In genomic region chr2:118835739-118836410, GRCh38 we compare ENCODE assay signal across 8 cellular contexts. TPM values are rescaled to one million over a fixed set of nuclear protein-coding genes. Genes with fewer than 3 reads are reported as not detected.
DNase-seq lines count a peak whose midpoint lies in the region; ATAC-seq and TF ChIP-seq lines count a peak whose summit lies in the region.

No MANE protein-coding gene starts in this region.

- H4K91ac ChIP-seq in H9 (ENCODE audit: insufficient read length, low read depth, low read length) = no peak overlapping the region

- no peak overlapping the region for H3K27ac ChIP-seq in H9 (ENCODE audit: insufficient read length, low read depth, low read length)

- no peak overlapping the region for H3K27ac Mint-ChIP-seq in H9
- H3K27ac Mint-ChIP-seq in activated T-helper 1 cell treated with anti-CD3 and anti-CD28 coated beads, Interleukin-12 subunit alpha, Interleukin-12 subunit beta, Interleukin-2, Interleukin-4 antibody, amounts not matched to agents 30 ng/mL and 10 ng/mL and 1 ng/mL, durations not matched to agents 14 hours and 24 hours and 36 hours = peak overlapping the region; percentile 40

- H2BK12ac ChIP-seq in H9 (ENCODE audit: insufficient read length, low read depth, low read length) = no peak overlapping the region

- no peak overlapping the region for H3K56ac ChIP-seq in H9 (ENCODE audit: insufficient read length, low read depth, low read length)

- intact Hi-C loops in activated T-helper 1 cell treated with anti-CD3 and anti-CD28 coated beads, Interleukin-12 subunit alpha, Interleukin-12 subunit beta, Interleukin-2, Interleukin-4 antibody, amounts not matched to agents 30 ng/mL and 10 ng/mL and 1 ng/mL, durations not matched to agents 14 hours and 24 hours and 36 hours (cut with micrococcal nuclease) = no loop called here

- H2AFZ ChIP-seq in H9 (ENCODE audit: low read length) = no peak overlapping the region

- no peak overlapping the region for H2BK20ac ChIP-seq in H9 (ENCODE audit: low read depth, low read length, poor library complexity, severe bottlenecking)

- no peak overlapping the region for H3K4ac ChIP-seq in H9 (ENCODE audit: low read depth, low read length)

- DNase-seq in H9 (peak; percentile 60), iPS-NIHi11 (ENCODE audit: low spot score) (peak; percentile 47), HT-29 (ENCODE audit: low spot score) (no peak), GM13976 (ENCODE audit: low spot score) (no peak), ureter (ENCODE audit: low spot score) (no peak)
- no peak for DNase-seq in activated T-helper 1 cell treated with anti-CD3 and anti-CD28 coated beads, Interleukin-12 subunit alpha, Interleukin-12 subunit beta, Interleukin-2, Interleukin-4 antibody, amounts not matched to agents 30 ng/mL and 10 ng/mL and 1 ng/mL, durations not matched to agents 14 hours and 24 hours and 36 hours (ENCODE audit: low spot score)

- peaks cover 11% of the 10 kb centered on the region for H3K23me2 ChIP-seq in H9 (ENCODE audit: insufficient read length, low read depth, low read length, poor library complexity, severe bottlenecking)

- H2BK5ac ChIP-seq in H9 (ENCODE audit: insufficient read length, low read length) = no peak overlapping the region

- in situ Hi-C loops in GM13976 (cut with MboI; ENCODE audit: low sequenced_read_pairs, unreplicated experiment) = no loop called here

- no peak overlapping the region for H4K8ac ChIP-seq in H9 (replicated peaks; ENCODE audit: insufficient read length, low read depth, low read length)

- peaks cover 100% of the 10 kb centered on the region for H3K27me3 Mint-ChIP-seq in H9 (ENCODE audit: low read depth)
- peaks cover 72% of the 10 kb centered on the region for H3K27me3 Mint-ChIP-seq in activated T-helper 1 cell treated with anti-CD3 and anti-CD28 coated beads, Interleukin-12 subunit alpha, Interleukin-12 subunit beta, Interleukin-2, Interleukin-4 antibody, amounts not matched to agents 30 ng/mL and 10 ng/mL and 1 ng/mL, durations not matched to agents 14 hours and 24 hours and 36 hours (ENCODE audit: insufficient read depth)

- H3K79me1 ChIP-seq in H9 (ENCODE audit: insufficient read depth, low read depth, low read length, poor library complexity, severe bottlenecking) = no peaks in the 10 kb centered on the region

- peaks cover 3 to 13% of the 10 kb centered on the region in 2 experiments; a peak in 3 of 5 replicates for H3K9me3 Mint-ChIP-seq in H9
- H3K9me3 Mint-ChIP-seq in activated T-helper 1 cell treated with anti-CD3 and anti-CD28 coated beads, Interleukin-12 subunit alpha, Interleukin-12 subunit beta, Interleukin-2, Interleukin-4 antibody, amounts not matched to agents 30 ng/mL and 10 ng/mL and 1 ng/mL, durations not matched to agents 14 hours and 24 hours and 36 hours = no peaks in the 10 kb centered on the region

- peaks cover 0 to 6% (median 0%) of the 10 kb centered on the region in 3 experiments; a peak in 2 of 7 replicates for H3K36me3 Mint-ChIP-seq in H9 (ENCODE audit: insufficient read depth in 1 of 3, low read depth in 3 of 3)
- H3K36me3 Mint-ChIP-seq in activated T-helper 1 cell treated with anti-CD3 and anti-CD28 coated beads, Interleukin-12 subunit alpha, Interleukin-12 subunit beta, Interleukin-2, Interleukin-4 antibody, amounts not matched to agents 30 ng/mL and 10 ng/mL and 1 ng/mL, durations not matched to agents 14 hours and 24 hours and 36 hours (ENCODE audit: low read depth) = no peaks in the 10 kb centered on the region

- peaks cover 30 to 52% of the 10 kb centered on the region in 2 experiments for H3K4me1 Mint-ChIP-seq in H9
- H3K4me1 Mint-ChIP-seq in activated T-helper 1 cell treated with anti-CD3 and anti-CD28 coated beads, Interleukin-12 subunit alpha, Interleukin-12 subunit beta, Interleukin-2, Interleukin-4 antibody, amounts not matched to agents 30 ng/mL and 10 ng/mL and 1 ng/mL, durations not matched to agents 14 hours and 24 hours and 36 hours (ENCODE audit: low read depth) = peaks cover 5% of the 10 kb centered on the region

- peak overlapping the region; percentile 82 for H3K4me3 ChIP-seq in skeletal muscle satellite cell (ENCODE audit: low read length)

- no peak overlapping the region for H2BK120ac ChIP-seq in H9 (ENCODE audit: low read depth, low read length, poor library complexity, severe bottlenecking)

- no peak overlapping the region for H4K5ac ChIP-seq in H9 (ENCODE audit: insufficient read length, low read depth, low read length)

- H3K14ac ChIP-seq in H9 (ENCODE audit: insufficient read depth, low read length) = no peak overlapping the region

- no peaks in the 10 kb centered on the region for H4K20me1 ChIP-seq in H9 (ENCODE audit: control insufficient read depth, insufficient read depth, insufficient read length)

- H2BK15ac ChIP-seq in H9 (ENCODE audit: low read depth, low read length) = no peak overlapping the region

- H3K18ac ChIP-seq in H9 (ENCODE audit: insufficient read length, low read depth, low read length) = no peak overlapping the region

- no peak overlapping the region for H3K23ac ChIP-seq in H9 (ENCODE audit: insufficient read length, low read depth, low read length)

- H3K27me3 ChIP-seq in H9 (ENCODE audit: insufficient read depth, low read length) = peaks cover 95% of the 10 kb centered on the region
- H3K27me3 ChIP-seq in skeletal muscle satellite cell (ENCODE audit: control insufficient read depth, insufficient read depth, low read length) = no peaks in the 10 kb centered on the region

- no CpG with 5 or more reads among the region's 54 CpGs for WGBS in H9 (ENCODE audit: extremely low coverage, insufficient read length, low lambda C conversion rate)

- H3K9me3 ChIP-seq in H9 (ENCODE audit: control insufficient read depth, low read depth, low read length) (no peaks in the 10 kb centered on the region), skeletal muscle satellite cell (replicated peaks; ENCODE audit: low read length) (no peaks in the 10 kb centered on the region)

- no peak overlapping the region for H3T11ph ChIP-seq in H9 (ENCODE audit: low read length)

- TF ChIP-seq CTCF in H9 (conservative IDR thresholded peaks at IDR 0.05) = no peak
- no peak for TF ChIP-seq CTCF in GM13976 (IDR thresholded peaks at IDR 0.05; ENCODE audit: borderline replicate concordance, control extremely low read depth, extremely low read depth, insufficient read depth, missing control alignments)

- no peak for ATAC-seq in HG03457 (IDR thresholded peaks at IDR 0.05; ENCODE audit: unreplicated experiment)

- H3K9ac ChIP-seq in H9 (ENCODE audit: extremely low read depth, insufficient read length, low read length) (no peak overlapping the region), skeletal muscle satellite cell (ENCODE audit: low read depth, low read length) (peak overlapping the region; percentile 85)

- H3K4me2 ChIP-seq in H9 (ENCODE audit: insufficient read depth, insufficient read length, low read length) (peak overlapping the region; percentile 83), skeletal muscle satellite cell (ENCODE audit: low read length) (peak overlapping the region; percentile 96)

- H3K4me1 ChIP-seq in H9 (ENCODE audit: insufficient read depth, low read length) (no peaks in the 10 kb centered on the region; the same call in 1 of the 2 replicates), skeletal muscle satellite cell (ENCODE audit: control insufficient read depth, insufficient read depth, low read length) (peaks cover 38% of the 10 kb centered on the region)

- H3K79me2 ChIP-seq in H9 (ENCODE audit: insufficient read depth, low read length) = no peaks in the 10 kb centered on the region

- H3K4me3 Mint-ChIP-seq in H9 = peak overlapping the region; percentile 61 to 87
- peak overlapping the region; percentile 21 for H3K4me3 Mint-ChIP-seq in activated T-helper 1 cell treated with anti-CD3 and anti-CD28 coated beads, Interleukin-12 subunit alpha, Interleukin-12 subunit beta, Interleukin-2, Interleukin-4 antibody, amounts not matched to agents 30 ng/mL and 10 ng/mL and 1 ng/mL, durations not matched to agents 14 hours and 24 hours and 36 hours

- H3K36me3 ChIP-seq in skeletal muscle satellite cell (ENCODE audit: insufficient read depth, low read length) = peaks cover 7% of the 10 kb centered on the region

- H2AK5ac ChIP-seq in H9 (ENCODE audit: insufficient read length, low read length) = no peak overlapping the region

RNA-seq across cellular contexts. Expression of gene EN1, which starts 11.6 kb away (rescaled TPM):
- total RNA-seq in H9 (2021) = not detected in 2 replicates
- not detected in 2 replicates for total RNA-seq in activated T-helper 1 cell treated with anti-CD3 and anti-CD28 coated beads, Interleukin-12 subunit alpha, Interleukin-12 subunit beta, Interleukin-2, Interleukin-4 antibody, amounts not matched to agents 30 ng/mL and 10 ng/mL and 1 ng/mL, durations not matched to agents 14 hours and 24 hours and 36 hours
- total RNA-seq in skeletal muscle satellite cell (2012; rRNA removed) = 3.8 and 6.3 TPM in 2 replicates
- total RNA-seq in HT-29 (2014; rRNA removed; shearing (Covaris generic)) = not detected in 2 replicates
- not detected for total RNA-seq in ureter

Comparison
In these comparisons a context has a peak if more than half of its experiments do, and no peak if none do; other contexts are left out.
1. DNase-seq: peak in H9 (single experiment) and iPS-NIHi11 (single experiment); none in activated T-helper 1 cell treated with anti-CD3 and anti-CD28 coated beads, Interleukin-12 subunit alpha, Interleukin-12 subunit beta, Interleukin-2, Interleukin-4 antibody, amounts not matched to agents 30 ng/mL and 10 ng/mL and 1 ng/mL, durations not matched to agents 14 hours and 24 hours and 36 hours (single experiment), HT-29 (single experiment), GM13976 (single experiment) and ureter (single experiment).